12 cellular contexts compared by ENCODE assay signal in the genomic region with DNA sequence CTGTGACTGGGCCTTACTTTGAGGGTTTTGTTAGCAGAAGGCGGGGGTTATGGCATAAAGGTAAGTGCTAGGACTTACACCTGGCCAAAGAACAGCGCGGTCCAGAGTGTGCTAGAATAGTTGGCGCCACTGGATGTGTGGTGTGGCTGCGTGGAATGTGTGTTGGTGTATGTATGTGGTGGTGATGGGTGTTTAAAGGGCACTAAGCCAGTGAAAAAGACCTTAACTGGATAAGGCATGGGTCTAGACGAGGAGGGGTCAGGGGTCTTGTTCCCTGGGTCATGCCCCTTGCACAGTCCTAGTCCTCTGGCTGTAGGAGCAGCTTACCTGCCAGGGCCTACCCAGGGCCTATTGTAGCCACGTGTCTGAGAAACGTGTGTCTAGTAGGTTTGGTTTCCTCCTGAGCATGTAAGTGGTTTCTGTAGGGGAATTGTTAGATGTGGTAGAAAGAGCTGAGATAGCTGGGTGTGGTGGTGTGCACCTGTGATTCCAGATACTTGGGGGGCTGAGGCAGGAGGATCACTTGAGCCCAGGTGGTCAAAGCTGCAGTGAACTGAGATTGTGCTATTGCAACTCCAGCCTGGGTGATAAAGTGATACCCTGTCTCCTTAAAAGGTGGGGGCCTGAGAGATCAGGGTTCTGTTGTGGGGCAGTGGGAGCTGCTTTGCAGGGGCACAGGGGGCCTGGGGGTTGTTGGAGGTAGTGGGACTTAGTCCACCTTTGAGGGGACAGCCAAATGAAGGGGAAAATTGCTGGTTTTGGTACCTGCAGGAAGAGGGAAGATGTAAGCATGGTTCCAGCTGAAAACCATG. TPM values are rescaled to one million over a fixed set of nuclear protein-coding genes. Genes with fewer than 3 reads are reported as not detected.
A peak's percentile ranks its signal among the peaks of the same experiment; 100 is the strongest.
DNase-seq lines count a peak whose midpoint lies in the region; ATAC-seq, FAIRE-seq and TF ChIP-seq lines count a peak whose summit lies in the region.
"Had no signal": no experiment of that assay in that cellular context is flagged by ENCODE, and none has a peak within 500 bp of the region (broad histone marks: within the 10 kb centered on the region; RNA-seq: fewer than 3 reads in every experiment).

No MANE protein-coding gene starts in this region.

- H3K27ac ChIP-seq in lung (ENCODE audit: low read depth in 1 of 2, low read length in 1 of 2) = peak overlapping the region in 1 of 2 donors; percentile 52
- H3K27ac ChIP-seq: thoracic aorta had no signal

- POLR2A ChIA-PET in WTC11 (lab: Charles Lee) = no interaction called here

- H3K36me3 Mint-ChIP-seq in Calu3 (ENCODE audit: insufficient read depth, unreplicated experiment) (peaks cover 59% of the 10 kb centered on the region), WTC11 (peaks cover 46% of the 10 kb centered on the region)

- H3K4me3 Mint-ChIP-seq in Calu3 (ENCODE audit: low read depth, unreplicated experiment) = no peak overlapping the region
- no peak overlapping the region for H3K4me3 Mint-ChIP-seq in WTC11

- BruUV-seq in Calu3 (replicated peaks; lab: Mats Ljungman, UMichigan) = no TSS peak

- peaks cover 19% of the 10 kb centered on the region for H3K4me1 Mint-ChIP-seq in Calu3 (ENCODE audit: low read depth, unreplicated experiment)
- H3K4me1 Mint-ChIP-seq in WTC11 = peaks cover 3% of the 10 kb centered on the region; the same call in 1 of the 2 replicates

- H3K27ac Mint-ChIP-seq in Calu3 (ENCODE audit: unreplicated experiment) (peak overlapping the region; percentile 63), WTC11 (peak overlapping the region; percentile 25)

- intact Hi-C loops in Calu3 (cut with micrococcal nuclease; ENCODE audit: unreplicated experiment) = no loop called here

- peaks cover 0 to 3% of the 10 kb centered on the region in 2 donors for H3K4me1 ChIP-seq in lung (ENCODE audit: control insufficient read depth in 2 of 2, insufficient read depth in 2 of 2, low read length in 2 of 2)
- H3K4me1 ChIP-seq in HAP-1 = no peaks in the 10 kb centered on the region

- no peaks in the 10 kb centered on the region for H3K27me3 Mint-ChIP-seq in Calu3 (ENCODE audit: unreplicated experiment)
- no peaks in the 10 kb centered on the region for H3K27me3 Mint-ChIP-seq in WTC11 (ENCODE audit: low read depth)

- WGBS in lung, 2 donors = 67 to 81% methylated on average over 8 of the region's 8 CpGs

- ATAC-seq in WTC11 (peak; percentile 9), lung (ENCODE audit: insufficient read depth, low FRiP score) (peak; percentile 17)

- H3K36me3 ChIP-seq in lung (ENCODE audit: control insufficient read depth in 2 of 2, insufficient read depth in 2 of 2, low read length in 2 of 2) (peaks cover 11 to 27% of the 10 kb centered on the region in 2 donors), HAP-1 (replicated peaks) (peaks cover 31% of the 10 kb centered on the region)

- TF ChIP-seq CTCF in Calu3 (IDR thresholded peaks at IDR 0.05; ENCODE audit: unreplicated experiment) = no peak
- no peak for TF ChIP-seq CTCF in WTC11 (IDR thresholded peaks at IDR 0.05)
- no peak for TF ChIP-seq CTCF in lung (IDR thresholded peaks at IDR 0.05; ENCODE audit: control extremely low read depth, extremely low read depth)

- no peaks in the 10 kb centered on the region for H3K9me3 ChIP-seq in lung (ENCODE audit: control insufficient read depth in 2 of 2, insufficient read depth in 1 of 2, low read length in 1 of 2)
- H3K9me3 ChIP-seq in HAP-1 = peaks cover 6% of the 10 kb centered on the region; the same call in 1 of the 2 replicates
- H3K9me3 ChIP-seq: thoracic aorta had no signal

- no peaks in the 10 kb centered on the region for H3K9me3 Mint-ChIP-seq in Calu3 (ENCODE audit: low read depth, unreplicated experiment)
- peaks cover 13% of the 10 kb centered on the region for H3K9me3 Mint-ChIP-seq in WTC11

- in situ Hi-C loops in HAP-1 (cut with MboI; ENCODE audit: low sequenced_read_pairs) = loop anchor here (25.0 kb wide), 2 partner anchors 755 to 830 kb away; no protein-coding TSS in a partner anchor

- CTCF ChIA-PET in Calu3 (lab: Charles Lee) = interaction anchor here (0.7 kb wide), 1 partner anchor 624 kb away, joined by 5 read pairs; no protein-coding TSS in a partner anchor
- CTCF ChIA-PET in WTC11 (lab: Charles Lee) = interaction anchor here (1.5 kb wide), 1 partner anchor 141 kb away, joined by 6 read pairs; no protein-coding TSS in a partner anchor

- no peaks in the 10 kb centered on the region for H3K27me3 ChIP-seq in lung (ENCODE audit: control insufficient read depth, insufficient read depth)
- H3K27me3 ChIP-seq in HAP-1 (ENCODE audit: low read depth) = no peaks in the 10 kb centered on the region

- FAIRE-seq in GM19239 (lab: Jason Lieb, UNC) = peak; percentile 78

- H3K4me3 ChIP-seq in lung (no peak overlapping the region), HAP-1 (no peak overlapping the region)
- H3K4me3 ChIP-seq: smooth muscle cell, thoracic aorta had no signal

- DNase-seq in Calu3 (no peak), GM19239 (ENCODE audit: insufficient read length, low spot score) (no peak), WTC11 (ENCODE audit: low spot score) (no peak), lung (ENCODE audit: low spot score) (peak; percentile 38), NCI-H1417 (lab: John Stamatoyannopoulos, UW) (no peak), HAP-1 (ENCODE audit: low spot score in 2 of 2) (no peak), midbrain (lab: John Stamatoyannopoulos, UW) (no peak)
- DNase-seq in stimulated activated CD4-positive, alpha-beta T cell treated with anti-CD3 and anti-CD28 coated beads, Interleukin-2, amount 100 ng/mL, for 48 hours = no peak
- DNase-seq: mammary epithelial cell, MV-4-11 had no signal

TF ChIP-seq in WTC11, 78 proteins besides CTCF, POLR2A, EP300 and RAD21 (continues in another document):
- TF ChIP-seq EMX1 (CRISPR knock-in tag; IDR thresholded peaks at IDR 0.05) (peak; percentile 76; the same call in 1 of the 2 replicates), PRRX2 (CRISPR knock-in tag; IDR thresholded peaks at IDR 0.05) (0 out of 2 replicates have a peak, but pooled peaks have one; percentile 47), RELA (CRISPR knock-in tag; IDR thresholded peaks at IDR 0.05; ENCODE audit: borderline replicate concordance) (no peak)
- TF ChIP-seq, protein P1, sequence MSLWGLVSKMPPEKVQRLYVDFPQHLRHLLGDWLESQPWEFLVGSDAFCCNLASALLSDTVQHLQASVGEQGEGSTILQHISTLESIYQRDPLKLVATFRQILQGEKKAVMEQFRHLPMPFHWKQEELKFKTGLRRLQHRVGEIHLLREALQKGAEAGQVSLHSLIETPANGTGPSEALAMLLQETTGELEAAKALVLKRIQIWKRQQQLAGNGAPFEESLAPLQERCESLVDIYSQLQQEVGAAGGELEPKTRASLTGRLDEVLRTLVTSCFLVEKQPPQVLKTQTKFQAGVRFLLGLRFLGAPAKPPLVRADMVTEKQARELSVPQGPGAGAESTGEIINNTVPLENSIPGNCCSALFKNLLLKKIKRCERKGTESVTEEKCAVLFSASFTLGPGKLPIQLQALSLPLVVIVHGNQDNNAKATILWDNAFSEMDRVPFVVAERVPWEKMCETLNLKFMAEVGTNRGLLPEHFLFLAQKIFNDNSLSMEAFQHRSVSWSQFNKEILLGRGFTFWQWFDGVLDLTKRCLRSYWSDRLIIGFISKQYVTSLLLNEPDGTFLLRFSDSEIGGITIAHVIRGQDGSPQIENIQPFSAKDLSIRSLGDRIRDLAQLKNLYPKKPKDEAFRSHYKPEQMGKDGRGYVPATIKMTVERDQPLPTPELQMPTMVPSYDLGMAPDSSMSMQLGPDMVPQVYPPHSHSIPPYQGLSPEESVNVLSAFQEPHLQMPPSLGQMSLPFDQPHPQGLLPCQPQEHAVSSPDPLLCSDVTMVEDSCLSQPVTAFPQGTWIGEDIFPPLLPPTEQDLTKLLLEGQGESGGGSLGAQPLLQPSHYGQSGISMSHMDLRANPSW (CRISPR knock-in tag; conservative IDR thresholded peaks at IDR 0.05; ENCODE audit: low read depth) = no peak
- TF ChIP-seq, protein P2, sequence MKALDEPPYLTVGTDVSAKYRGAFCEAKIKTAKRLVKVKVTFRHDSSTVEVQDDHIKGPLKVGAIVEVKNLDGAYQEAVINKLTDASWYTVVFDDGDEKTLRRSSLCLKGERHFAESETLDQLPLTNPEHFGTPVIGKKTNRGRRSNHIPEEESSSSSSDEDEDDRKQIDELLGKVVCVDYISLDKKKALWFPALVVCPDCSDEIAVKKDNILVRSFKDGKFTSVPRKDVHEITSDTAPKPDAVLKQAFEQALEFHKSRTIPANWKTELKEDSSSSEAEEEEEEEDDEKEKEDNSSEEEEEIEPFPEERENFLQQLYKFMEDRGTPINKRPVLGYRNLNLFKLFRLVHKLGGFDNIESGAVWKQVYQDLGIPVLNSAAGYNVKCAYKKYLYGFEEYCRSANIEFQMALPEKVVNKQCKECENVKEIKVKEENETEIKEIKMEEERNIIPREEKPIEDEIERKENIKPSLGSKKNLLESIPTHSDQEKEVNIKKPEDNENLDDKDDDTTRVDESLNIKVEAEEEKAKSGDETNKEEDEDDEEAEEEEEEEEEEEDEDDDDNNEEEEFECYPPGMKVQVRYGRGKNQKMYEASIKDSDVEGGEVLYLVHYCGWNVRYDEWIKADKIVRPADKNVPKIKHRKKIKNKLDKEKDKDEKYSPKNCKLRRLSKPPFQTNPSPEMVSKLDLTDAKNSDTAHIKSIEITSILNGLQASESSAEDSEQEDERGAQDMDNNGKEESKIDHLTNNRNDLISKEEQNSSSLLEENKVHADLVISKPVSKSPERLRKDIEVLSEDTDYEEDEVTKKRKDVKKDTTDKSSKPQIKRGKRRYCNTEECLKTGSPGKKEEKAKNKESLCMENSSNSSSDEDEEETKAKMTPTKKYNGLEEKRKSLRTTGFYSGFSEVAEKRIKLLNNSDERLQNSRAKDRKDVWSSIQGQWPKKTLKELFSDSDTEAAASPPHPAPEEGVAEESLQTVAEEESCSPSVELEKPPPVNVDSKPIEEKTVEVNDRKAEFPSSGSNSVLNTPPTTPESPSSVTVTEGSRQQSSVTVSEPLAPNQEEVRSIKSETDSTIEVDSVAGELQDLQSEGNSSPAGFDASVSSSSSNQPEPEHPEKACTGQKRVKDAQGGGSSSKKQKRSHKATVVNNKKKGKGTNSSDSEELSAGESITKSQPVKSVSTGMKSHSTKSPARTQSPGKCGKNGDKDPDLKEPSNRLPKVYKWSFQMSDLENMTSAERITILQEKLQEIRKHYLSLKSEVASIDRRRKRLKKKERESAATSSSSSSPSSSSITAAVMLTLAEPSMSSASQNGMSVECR (CRISPR knock-in tag; IDR thresholded peaks at IDR 0.05; ENCODE audit: borderline replicate concordance) = no peak

RNA-seq across cellular contexts. Expression of gene HSPA4, which starts 55.2 kb away (rescaled TPM):
- total RNA-seq in Calu3 (2022) (294 and 296 TPM in 2 replicates), WTC11 (2021) (316 to 363 TPM (median 335 TPM) in 3 replicates), lung (10 to 100 TPM; 59.8 to 65.3 TPM)
- 100 to 1,000 TPM in 1 of 2 donors, 10 to 100 TPM in 1; 33.0 to 102 TPM for polyA plus RNA-seq in lung
